8 cellular contexts compared by ENCODE assay signal in genomic region chr22:43110927-43111623, GRCh38. TPM values are rescaled to one million over a fixed set of nuclear protein-coding genes. Genes with fewer than 3 reads are reported as not detected.
DNase-seq lines count a peak whose midpoint lies in the region; ATAC-seq, FAIRE-seq and TF ChIP-seq lines count a peak whose summit lies in the region.

No MANE protein-coding gene starts in this region.

- no peaks in the 10 kb centered on the region for H3K36me3 ChIP-seq in PC-3 (ENCODE audit: low read depth, low read length)

- no peaks in the 10 kb centered on the region for H3F3A ChIP-seq in PC-3 (ENCODE audit: low read length, unreplicated experiment)

- no TSS peak for BruUV-seq in PC-3 (replicated peaks; lab: Mats Ljungman, UMichigan)

- no peaks in the 10 kb centered on the region for H3K9me2 ChIP-seq in PC-3 (replicated peaks; ENCODE audit: low read length)

- no peak overlapping the region for H3K27ac ChIP-seq in PC-3 (ENCODE audit: low read length)

- H3K4me3 ChIP-seq in PC-3 (ENCODE audit: low read length) (peak overlapping the region; percentile 78), iPS-11a (ENCODE audit: low read depth, low read length) (peak overlapping the region; percentile 60)

- no peak for TF ChIP-seq CTCF in PC-3 (conservative IDR thresholded peaks at IDR 0.05; ENCODE audit: low read depth, low read length)

- peak overlapping the region; percentile 43; the same call in 1 of the 2 replicates for H3K9ac ChIP-seq in PC-3 (ENCODE audit: low read length)

- H3K9me3 Mint-ChIP-seq in activated naive CD8-positive, alpha-beta T cell (ENCODE audit: low read depth): no peaks in the 10 kb centered on the region

- intact Hi-C loops in PC-3 (cut with micrococcal nuclease): no loop called here

- no peaks in the 10 kb centered on the region for H3K27me3 ChIP-seq in PC-3 (ENCODE audit: low read length)

- CTCF ChIA-PET in PC-3 (lab: Charles Lee): no interaction called here

- DNase-seq in NCI-H1417 (lab: John Stamatoyannopoulos, UW) (peak; percentile 29 to 36 (median 36)), NCI-H1417 treated with DMSO at 0.1 percent for 48 hours (lab: John Stamatoyannopoulos, UW) (no peak), PC-3 (peak; percentile 35), cerebellar cortex (ENCODE audit: low spot score) (no peak), RCC 7860 (ENCODE audit: low spot score) (no peak)
- peak; percentile 17 to 37 for DNase-seq in stimulated activated CD4-positive, alpha-beta T cell treated with anti-CD3 and anti-CD28 coated beads, Interleukin-15, amount 100 ng/mL, for 1 hour (ENCODE audit: low read depth in 1 of 2, low spot score in 1 of 2)

- H3K4me2 ChIP-seq in PC-3 (ENCODE audit: low read length): peak overlapping the region; percentile 96

- H4K20me1 ChIP-seq in PC-3 (ENCODE audit: low read length): no peaks in the 10 kb centered on the region

- peaks cover 5% of the 10 kb centered on the region for H3K4me1 Mint-ChIP-seq in activated naive CD8-positive, alpha-beta T cell (ENCODE audit: low read depth)

- no peaks in the 10 kb centered on the region for H3K36me3 Mint-ChIP-seq in activated naive CD8-positive, alpha-beta T cell

- POLR2A ChIA-PET in PC-3 (lab: Charles Lee; ENCODE audit: unreplicated experiment): no interaction called here

- H2AFZ ChIP-seq in PC-3 (ENCODE audit: low read length): peak overlapping the region; percentile 87

- peak overlapping the region; percentile 78 for H3K4me3 Mint-ChIP-seq in activated naive CD8-positive, alpha-beta T cell

- H3K4me1 ChIP-seq in PC-3 (ENCODE audit: insufficient read depth, low read length): peaks cover 22% of the 10 kb centered on the region; the same call in 1 of the 2 replicates

- H3K79me2 ChIP-seq in PC-3 (ENCODE audit: low read length): peaks cover 23% of the 10 kb centered on the region

- no peaks in the 10 kb centered on the region for H3K27me3 Mint-ChIP-seq in activated naive CD8-positive, alpha-beta T cell

- H3K27ac Mint-ChIP-seq in activated naive CD8-positive, alpha-beta T cell: no peak overlapping the region

- H3K9me3 ChIP-seq in PC-3 (ENCODE audit: low read length): no peaks in the 10 kb centered on the region

- peak; percentile 46 for ATAC-seq in PC-3

- no peak for FAIRE-seq in RCC 7860 (lab: Jason Lieb, UNC)

RNA-seq across cellular contexts. Expression of gene BIK, which starts 0.5 kb away (rescaled TPM):
- total RNA-seq in PC-3 (2014; rRNA removed): 24.6 and 29.4 TPM in 2 replicates

RNA-seq across cellular contexts. Expression of gene TTLL1, which starts 21.9 kb away (rescaled TPM):
- total RNA-seq in PC-3 (2014; rRNA removed): 0.35 and 0.77 TPM in 2 replicates

RNA-seq across cellular contexts. Expression of gene MCAT, which starts 32.1 kb away (rescaled TPM):
- 29.2 and 39.2 TPM in 2 replicates for total RNA-seq in PC-3 (2014; rRNA removed)

RNA-seq across cellular contexts. Expression of gene TSPO, which starts 40.3 kb away (rescaled TPM):
- 283 and 349 TPM in 2 replicates for total RNA-seq in PC-3 (2014; rRNA removed)

Comparison
In these comparisons a context has a peak if more than half of its experiments do, and no peak if none do; other contexts are left out.
1. DNase-seq: peak in NCI-H1417 (3 of 3), PC-3 (single experiment) and stimulated activated CD4-positive, alpha-beta T cell treated with anti-CD3 and anti-CD28 coated beads, Interleukin-15, amount 100 ng/mL, for 1 hour (2 of 2); none in NCI-H1417 treated with DMSO at 0.1 percent for 48 hours (single experiment), cerebellar cortex (single experiment) and RCC 7860 (single experiment).